ENCODE assay signal across 35 cellular contexts in the genomic region with DNA sequence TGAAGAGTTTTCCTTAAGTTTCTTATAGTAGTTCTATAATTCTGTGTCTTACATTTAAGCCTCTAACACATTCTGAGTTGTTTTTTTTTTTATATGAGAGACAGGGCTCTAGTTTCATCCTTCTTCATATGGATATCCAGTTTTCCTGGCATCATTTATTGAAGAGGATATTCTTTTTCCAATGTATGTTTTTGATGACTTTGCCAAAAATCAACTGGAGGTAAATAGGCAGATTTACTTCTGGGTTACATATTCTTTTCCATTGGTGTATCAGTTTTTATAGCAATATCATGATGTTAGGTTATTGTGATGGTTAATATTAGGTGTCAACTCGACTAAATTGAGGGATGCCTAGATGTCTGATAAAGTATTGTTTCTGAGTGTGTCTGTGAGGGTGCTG.
"Had no signal": no experiment of that assay in that cellular context is flagged by ENCODE, and none has a peak within 500 bp of the region (broad histone marks: within the 10 kb centered on the region; RNA-seq: fewer than 3 reads in every experiment).

No MANE protein-coding gene starts in this region.

- H3K27me3 ChIP-seq: MG63 had no signal

- H3K4me3 ChIP-seq: MG63 had no signal

- DNase-seq: Kasumi-1, MG63, MM.1S, MV-4-11, NCI-H1048, NCI-H1092, NCI-H1092 treated with DMSO at 0.1 percent for 48 hours, NCI-H1105, NCI-H1105 treated with DMSO at 0.1 percent for 48 hours, NCI-H1417, NCI-H1417 treated with DMSO at 0.1 percent for 48 hours, NCI-H1436, NCI-H1436 treated with DMSO at 0.1 percent for 48 hours, NCI-H146, NCI-H1694, NCI-H1694 treated with DMSO at 0.1 percent for 48 hours, NCI-H187, NCI-H187 treated with DMSO at 0.1 percent for 48 hours, NCI-H1930, NCI-H2029, NCI-H2029 treated with DMSO at 0.1 percent for 48 hours, NCI-H2081, NCI-H2081 treated with DMSO at 0.1 percent for 48 hours, NCI-H2107, NCI-H2171, NCI-H2171 treated with DMSO at 0.1 percent for 48 hours, NCI-H2227 treated with DMSO at 0.1 percent for 48 hours, NCI-H226, NCI-H345, NCI-H446, NCI-H446 treated with DMSO at 0.1 percent for 48 hours, NCI-H510A, NCI-H510A treated with DMSO at 0.1 percent for 48 hours, NCI-H524, NCI-H524 treated with DMSO at 0.1 percent for 48 hours had no signal

- H3K36me3 ChIP-seq: MG63 had no signal

- H3K9me3 ChIP-seq: MG63 had no signal
